ENCODE assay signal across 8 cellular contexts in genomic region chr7:12584940-12585339, GRCh38. TPM values are rescaled to one million over a fixed set of nuclear protein-coding genes. Genes with fewer than 3 reads are reported as not detected.
DNase-seq lines count a peak whose midpoint lies in the region; ATAC-seq and FAIRE-seq lines count a peak whose summit lies in the region.

No MANE protein-coding gene starts in this region.

- no peaks in the 10 kb centered on the region for H3K27me3 ChIP-seq in small intestine (ENCODE audit: control insufficient read depth in 2 of 2, insufficient read depth in 2 of 2, low read length in 2 of 2)

- FAIRE-seq in small intestine (lab: Jason Lieb, UNC): no peak

- WGBS in small intestine, 3 donors: 23 to 49% (median 46%) methylated on average over 7 of the region's 7 CpGs

- peaks cover 4 to 5% of the 10 kb centered on the region in 2 donors for H3K4me1 ChIP-seq in small intestine (ENCODE audit: control insufficient read depth in 2 of 2, insufficient read depth in 1 of 2, low read depth in 1 of 2, low read length in 1 of 2)

- no peaks in the 10 kb centered on the region for H3K9me3 ChIP-seq in small intestine (ENCODE audit: control insufficient read depth, low read depth)

- ATAC-seq in GM19452 (IDR thresholded peaks at IDR 0.05; ENCODE audit: unreplicated experiment) (peak; percentile 100), HG03280 (IDR thresholded peaks at IDR 0.05; ENCODE audit: unreplicated experiment) (peak; percentile 96)

- H3K36me3 ChIP-seq in small intestine (ENCODE audit: control insufficient read depth in 2 of 2, insufficient read depth in 2 of 2, low read length in 2 of 2): peaks cover 0 to 3% of the 10 kb centered on the region in 2 donors

- no peak overlapping the region for H3K4me3 ChIP-seq in small intestine (ENCODE audit: low read depth in 1 of 2, low read length in 2 of 2)

- peak overlapping the region in 1 of 2 donors; percentile 20 for H3K27ac ChIP-seq in small intestine (ENCODE audit: low read depth in 1 of 2, low read length in 1 of 2)

- DNase-seq in AG20443 (ENCODE audit: low spot score) (peak; percentile 35), amniotic stem cell (lab: John Stamatoyannopoulos, UW) (peak; percentile 56), small intestine (peak; percentile 73), NCI-H1105 treated with DMSO at 0.1 percent for 48 hours (lab: John Stamatoyannopoulos, UW) (no peak), NCI-H2107 treated with DMSO at 0.1 percent for 48 hours (lab: John Stamatoyannopoulos, UW; ENCODE audit: unreplicated experiment) (no peak), T-helper 9 cell (no peak)

RNA-seq across cellular contexts. Expression of gene SCIN, which starts 14.4 kb away (rescaled TPM):
- 10 to 100 TPM in 2 of 3 donors, 1 to 10 TPM in 1; 4.0 to 61.1 (median 38.4) TPM for polyA plus RNA-seq in small intestine

Comparison
In these comparisons a context has a peak if more than half of its experiments do, and no peak if none do; other contexts are left out.
1. DNase-seq: peak in AG20443 (single experiment), amniotic stem cell (single experiment) and small intestine (single experiment); none in NCI-H1105 treated with DMSO at 0.1 percent for 48 hours (single experiment), NCI-H2107 treated with DMSO at 0.1 percent for 48 hours (single experiment) and T-helper 9 cell (single experiment).